14 cellular contexts compared by ENCODE assay signal in genomic region chr13:98105929-98106336, GRCh38. TPM values are rescaled to one million over a fixed set of nuclear protein-coding genes. Genes with fewer than 3 reads are reported as not detected.
DNase-seq lines count a peak whose midpoint lies in the region; ATAC-seq and TF ChIP-seq lines count a peak whose summit lies in the region.
"Had no signal": no experiment of that assay in that cellular context is flagged by ENCODE, and none has a peak within 500 bp of the region (broad histone marks: within the 10 kb centered on the region; RNA-seq: fewer than 3 reads in every experiment).

No MANE protein-coding gene starts in this region.

- no peaks in the 10 kb centered on the region for H3K4me1 ChIP-seq in transverse colon

- intact Hi-C loops in transverse colon (cut with DNase I; ENCODE audit: low total_unique reads) = no loop called here

- WGBS in transverse colon (ENCODE audit: low coverage in 1 of 2), 2 donors = 45 to 72% methylated on average over 3 of the region's 3 CpGs

- in situ Hi-C loops in KBM-7 (cut with MboI; ENCODE audit: low pct_unique_long_range_greater_than_20kb, low sequenced_read_pairs) = no loop called here
- in situ Hi-C loops in transverse colon (cut with MboI; ENCODE audit: low pct_ligation_motif_present in 1 of 4, low pct_unique_long_range_greater_than_20kb in 1 of 4, low sequenced_read_pairs in 3 of 4) = no loop called here

- no peak for TF ChIP-seq EP300 in transverse colon (IDR thresholded peaks at IDR 0.05; ENCODE audit: low read depth)

- no peaks in the 10 kb centered on the region for H3K36me3 ChIP-seq in MG63
- no peaks in the 10 kb centered on the region for H3K36me3 ChIP-seq in transverse colon

- DNase-seq in AG08395 (ENCODE audit: low spot score) = peak; percentile 59
- DNase-seq in KBM-7 = peak; percentile 90
- DNase-seq in amniotic epithelial cell (ENCODE audit: low read depth) = peak; percentile 42
- peak; percentile 59 for DNase-seq in hepatic stellate cell (ENCODE audit: low spot score)
- DNase-seq in MG63 = no peak
- DNase-seq in transverse colon = no peak
- DNase-seq: activated CD4-positive, alpha-beta T cell treated with anti-CD3 and anti-CD28 coated beads, Interleukin-2, amount 50 U/mL, for 1 hour; activated gamma-delta T cell; AML-193; NCI-H226 had no signal

- H3K4me3 ChIP-seq in MG63 (no peak overlapping the region), transverse colon (no peak overlapping the region)

- no peak for ATAC-seq in HG02970 (IDR thresholded peaks at IDR 0.05; ENCODE audit: low FRiP score, unreplicated experiment)
- no peak for ATAC-seq in HG02623 (IDR thresholded peaks at IDR 0.05; ENCODE audit: unreplicated experiment)
- ATAC-seq: sciatic nerve had no signal

- no peak for TF ChIP-seq POLR2A in transverse colon (IDR thresholded peaks at IDR 0.05)

- H3K9me3 ChIP-seq in MG63 (no peaks in the 10 kb centered on the region), transverse colon (no peaks in the 10 kb centered on the region)

- no peaks in the 10 kb centered on the region for H3K27me3 ChIP-seq in MG63
- H3K27me3 ChIP-seq in transverse colon = no peaks in the 10 kb centered on the region

- TF ChIP-seq CTCF in transverse colon (IDR thresholded peaks at IDR 0.05) = no peak

- no peak overlapping the region for H3K27ac ChIP-seq in transverse colon
- H3K27ac ChIP-seq: KMS-11 had no signal

RNA-seq across cellular contexts. Expression of gene FARP1, which starts 37.0 kb away (rescaled TPM):
- total RNA-seq in MG63 (2014; rRNA removed; shearing (Covaris generic); ENCODE audit: low replicate concordance) = 16.0 and 46.0 TPM in 2 replicates
- 10 to 100 TPM; 32.8 to 41.8 (median 38.3) TPM for total RNA-seq in transverse colon

Comparison
In these comparisons a context has a peak if more than half of its experiments do, and no peak if none do; other contexts are left out.
1. DNase-seq: peak in AG08395 (single experiment), KBM-7 (single experiment), amniotic epithelial cell (single experiment) and hepatic stellate cell (single experiment); none in MG63 (single experiment) and transverse colon (single experiment).